ENCODE assay signal across 17 cellular contexts in the genomic region with DNA sequence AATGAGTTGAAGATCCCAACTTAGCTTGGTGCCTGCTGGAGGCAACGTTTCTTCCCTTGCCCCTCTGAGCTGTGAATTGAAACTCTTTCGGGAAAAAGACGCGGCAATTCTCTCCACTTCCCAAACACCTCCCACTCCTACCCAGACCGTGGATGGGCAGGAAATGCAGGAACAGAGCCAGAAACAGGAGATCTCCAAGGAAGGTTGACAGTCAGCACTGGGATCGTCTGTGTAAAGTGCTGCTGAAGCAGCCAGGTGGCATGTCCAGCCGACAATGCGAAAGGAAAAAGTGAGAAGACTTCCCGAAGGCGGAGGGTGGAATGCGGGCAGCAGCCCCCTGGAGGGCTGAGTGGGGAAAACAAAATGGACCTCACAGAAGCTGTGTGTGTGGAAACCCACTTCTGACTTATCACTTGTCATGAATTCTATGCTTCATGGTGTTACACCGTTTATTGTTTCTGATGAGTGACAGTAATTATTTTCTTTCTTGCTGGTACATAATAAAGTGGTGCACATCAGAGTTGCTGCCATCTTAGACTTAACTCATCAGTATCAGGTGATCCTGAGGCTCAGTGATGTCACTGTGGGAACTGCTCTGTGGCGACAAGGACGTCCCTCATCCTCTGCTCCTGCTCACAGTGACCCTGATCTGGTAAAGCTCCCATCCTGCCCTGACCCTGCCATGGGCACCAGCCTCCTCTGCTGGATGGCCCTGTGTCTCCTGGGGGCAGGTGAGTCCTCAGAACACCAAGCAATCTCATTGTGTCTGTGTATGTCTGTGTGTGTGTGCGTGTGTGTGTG.
A peak's percentile ranks its signal among the peaks of the same experiment; 100 is the strongest.
DNase-seq lines count a peak whose midpoint lies in the region; ATAC-seq and TF ChIP-seq lines count a peak whose summit lies in the region.
"Had no signal": no experiment of that assay in that cellular context is flagged by ENCODE, and none has a peak within 500 bp of the region (broad histone marks: within the 10 kb centered on the region; RNA-seq: fewer than 3 reads in every experiment).

No MANE protein-coding gene starts in this region.

- H3K9ac ChIP-seq in DND-41 (ENCODE audit: low read depth, low read length) = no peak overlapping the region
- H3K9ac ChIP-seq: BLaER1 had no signal

- no peaks in the 10 kb centered on the region for H3K9me3 Mint-ChIP-seq in central memory CD8-positive, alpha-beta T cell
- no peaks in the 10 kb centered on the region for H3K9me3 Mint-ChIP-seq in nephron progenitor cell

- H4K20me1 ChIP-seq in DND-41 (ENCODE audit: insufficient read depth, low read length) = no peaks in the 10 kb centered on the region
- H4K20me1 ChIP-seq: BLaER1 had no signal

- no peak for TF ChIP-seq POLR2A in Peyer's patch (IDR thresholded peaks at IDR 0.05)

- no peak for ATAC-seq in DND-41 (ENCODE audit: insufficient read depth, low read depth)
- ATAC-seq in central memory CD8-positive, alpha-beta T cell (replicated peaks; ENCODE audit: extremely low read depth, poor library complexity, severe bottlenecking) = peak; percentile 32
- ATAC-seq: SK-N-SH treated with all-trans-retinoic acid at 6 μM for 48 hours had no signal

- H3K9me3 ChIP-seq in DND-41 (ENCODE audit: insufficient read depth, low read length, severe bottlenecking) (no peaks in the 10 kb centered on the region), Peyer's patch (no peaks in the 10 kb centered on the region)
- H3K9me3 ChIP-seq: BLaER1, sigmoid colon, transverse colon had no signal

- H3K27ac ChIP-seq in DND-41 (ENCODE audit: low read length) (peak overlapping the region; percentile 31; the same call in 1 of the 2 replicates), Peyer's patch (no peak overlapping the region)
- H3K27ac ChIP-seq: BLaER1, sigmoid colon, transverse colon, WERI-Rb-1 had no signal

- no peak overlapping the region for H3K4me3 ChIP-seq in DND-41 (ENCODE audit: low read depth in 1 of 2, low read length in 2 of 2)
- no peak overlapping the region for H3K4me3 ChIP-seq in Peyer's patch
- H3K4me3 ChIP-seq: BLaER1, sigmoid colon, transverse colon had no signal

- no peak overlapping the region for H3K4me2 ChIP-seq in DND-41 (ENCODE audit: insufficient read depth, low read length)
- H3K4me2 ChIP-seq: BLaER1 had no signal

- H2AFZ ChIP-seq in DND-41 (ENCODE audit: low read depth, low read length) = no peak overlapping the region

- H3K36me3 ChIP-seq in DND-41 (ENCODE audit: insufficient read depth, low read length) = no peaks in the 10 kb centered on the region
- no peaks in the 10 kb centered on the region for H3K36me3 ChIP-seq in Peyer's patch
- H3K36me3 ChIP-seq: BLaER1, sigmoid colon, transverse colon, WERI-Rb-1 had no signal

- H3K79me2 ChIP-seq in DND-41 (ENCODE audit: insufficient read depth, low read length) = no peaks in the 10 kb centered on the region

- no peaks in the 10 kb centered on the region for H3K4me1 Mint-ChIP-seq in central memory CD8-positive, alpha-beta T cell
- no peaks in the 10 kb centered on the region for H3K4me1 Mint-ChIP-seq in nephron progenitor cell

- peaks cover 22% of the 10 kb centered on the region for H3K27me3 Mint-ChIP-seq in central memory CD8-positive, alpha-beta T cell
- H3K27me3 Mint-ChIP-seq in nephron progenitor cell (ENCODE audit: low read depth, poor library complexity) = peaks cover 15% of the 10 kb centered on the region

- H3K4me1 ChIP-seq in DND-41 (ENCODE audit: insufficient read depth, low read length) (peaks cover 31% of the 10 kb centered on the region), Peyer's patch (no peaks in the 10 kb centered on the region)
- H3K4me1 ChIP-seq: sigmoid colon, transverse colon had no signal

- peak overlapping the region; percentile 13 for H3K27ac Mint-ChIP-seq in central memory CD8-positive, alpha-beta T cell (ENCODE audit: low read depth)
- H3K27ac Mint-ChIP-seq in nephron progenitor cell = no peak overlapping the region

- no peaks in the 10 kb centered on the region for H3K36me3 Mint-ChIP-seq in central memory CD8-positive, alpha-beta T cell (ENCODE audit: insufficient read depth)
- no peaks in the 10 kb centered on the region for H3K36me3 Mint-ChIP-seq in nephron progenitor cell (ENCODE audit: low read depth)

- TF ChIP-seq CTCF in DND-41 (IDR thresholded peaks at IDR 0.05; ENCODE audit: borderline replicate concordance, extremely low read depth, low read length, poor library complexity, severe bottlenecking) (no peak), nephron progenitor cell (IDR thresholded peaks at IDR 0.05) (peak; percentile 10), Peyer's patch (IDR thresholded peaks at IDR 0.05) (no peak)

- H3K4me3 Mint-ChIP-seq in central memory CD8-positive, alpha-beta T cell = peak overlapping the region; percentile 57
- no peak overlapping the region for H3K4me3 Mint-ChIP-seq in nephron progenitor cell

- DNase-seq in DND-41 (no peak), RPMI7951 (ENCODE audit: low read depth) (peak; percentile 19), nephron progenitor cell (no peak), hepatic stellate cell (ENCODE audit: low spot score) (no peak), Peyer's patch (no peak), NCI-H1417 treated with DMSO at 0.1 percent for 48 hours (lab: John Stamatoyannopoulos, UW) (no peak), NK-92 (lab: John Stamatoyannopoulos, UW; ENCODE audit: unreplicated experiment) (no peak)
- DNase-seq in central memory CD8-positive, alpha-beta T cell (ENCODE audit: low spot score in 2 of 2) = no peak
- DNase-seq: DMS79 treated with DMSO at 0.1 percent for 48 hours; mesenchymal stem cell; NCI-H1694; sigmoid colon; stimulated activated CD4-positive, alpha-beta T cell treated with anti-CD3 and anti-CD28 coated beads, Interleukin-2, amount 100 ng/mL, for 48 hours; transverse colon; WERI-Rb-1 had no signal

- no peaks in the 10 kb centered on the region for H3K27me3 ChIP-seq in DND-41 (ENCODE audit: insufficient read depth, low read length, poor library complexity)
- H3K27me3 ChIP-seq in Peyer's patch = no peaks in the 10 kb centered on the region
- H3K27me3 ChIP-seq: BLaER1 had no signal
